14 cellular contexts compared by ENCODE assay signal in genomic region chr1:241482761-241483250, GRCh38. TPM values are rescaled to one million over a fixed set of nuclear protein-coding genes. Genes with fewer than 3 reads are reported as not detected.
DNase-seq lines count a peak whose midpoint lies in the region; ATAC-seq and TF ChIP-seq lines count a peak whose summit lies in the region.
"Had no signal": no experiment of that assay in that cellular context is flagged by ENCODE, and none has a peak within 500 bp of the region (broad histone marks: within the 10 kb centered on the region; RNA-seq: fewer than 3 reads in every experiment).

No MANE protein-coding gene starts in this region.

- peaks cover 0 to 13% (median 3%) of the 10 kb centered on the region in 5 donors for H3K27me3 Mint-ChIP-seq in naive thymus-derived CD4-positive, alpha-beta T cell
- H3K27me3 Mint-ChIP-seq in endodermal cell (ENCODE audit: insufficient read depth): no peaks in the 10 kb centered on the region
- H3K27me3 Mint-ChIP-seq: activated CD4-positive, alpha-beta T cell treated with anti-CD3 and anti-CD28 coated beads, Interleukin-2, amount 10 ng/mL, durations not matched to agents 24 days and 14 days had no signal

- H3K4me1 ChIP-seq in GM23248 (ENCODE audit: insufficient read depth) (peaks cover 39% of the 10 kb centered on the region), endodermal cell (ENCODE audit: control insufficient read depth, insufficient read depth, low read length) (no peaks in the 10 kb centered on the region)
- H3K4me1 ChIP-seq in naive thymus-derived CD4-positive, alpha-beta T cell (ENCODE audit: control insufficient read depth in 2 of 2, insufficient read depth in 2 of 2, low read length in 2 of 2): no peaks in the 10 kb centered on the region
- H3K4me1 ChIP-seq: upper lobe of right lung had no signal

- H3K4me3 ChIP-seq in AG04449 (ENCODE audit: low read depth, low read length): no peak overlapping the region
- peak overlapping the region; percentile 21 for H3K4me3 ChIP-seq in GM23248
- H3K4me3 ChIP-seq in naive thymus-derived CD4-positive, alpha-beta T cell (ENCODE audit: low read length): no peak overlapping the region
- no peak overlapping the region for H3K4me3 ChIP-seq in endodermal cell (ENCODE audit: low read length)
- H3K4me3 ChIP-seq: upper lobe of right lung had no signal

- H3K79me2 ChIP-seq in GM23248 (ENCODE audit: insufficient read depth): no peaks in the 10 kb centered on the region

- no peaks in the 10 kb centered on the region for H3K27me3 ChIP-seq in GM23248 (replicated peaks; ENCODE audit: insufficient read depth)
- no peaks in the 10 kb centered on the region for H3K27me3 ChIP-seq in naive thymus-derived CD4-positive, alpha-beta T cell (ENCODE audit: control insufficient read depth in 2 of 2, insufficient read depth in 2 of 2, low read length in 2 of 2)
- no peaks in the 10 kb centered on the region for H3K27me3 ChIP-seq in endodermal cell (ENCODE audit: control insufficient read depth, insufficient read depth, low read length, poor library complexity, severe bottlenecking)
- H3K27me3 ChIP-seq: upper lobe of right lung had no signal

- TF ChIP-seq CTCF in AG04449 (IDR thresholded peaks at IDR 0.05; ENCODE audit: insufficient read depth, low read length, missing control alignments) (no peak), endodermal cell (conservative IDR thresholded peaks at IDR 0.05) (no peak)

- intact Hi-C loops in naive thymus-derived CD4-positive, alpha-beta T cell (cut with micrococcal nuclease): loop anchor here in 1 of 2 donors (10.0 kb wide), 1 partner anchor 748 kb away; no protein-coding TSS in a partner anchor

- in situ Hi-C loops in GM23248 (cut with MboI): no loop called here

- H3K9me3 ChIP-seq in GM23248 (ENCODE audit: low read depth): no peaks in the 10 kb centered on the region
- no peaks in the 10 kb centered on the region for H3K9me3 ChIP-seq in naive thymus-derived CD4-positive, alpha-beta T cell (ENCODE audit: control insufficient read depth in 2 of 3, low read length in 3 of 3)
- H3K9me3 ChIP-seq in endodermal cell (ENCODE audit: control insufficient read depth, low read length): no peaks in the 10 kb centered on the region
- H3K9me3 ChIP-seq: upper lobe of right lung had no signal

- H3K9me3 Mint-ChIP-seq in naive thymus-derived CD4-positive, alpha-beta T cell: no peaks in the 10 kb centered on the region
- H3K9me3 Mint-ChIP-seq in endodermal cell: no peaks in the 10 kb centered on the region
- H3K9me3 Mint-ChIP-seq: activated CD4-positive, alpha-beta T cell treated with anti-CD3 and anti-CD28 coated beads, Interleukin-2, amount 10 ng/mL, durations not matched to agents 24 days and 14 days had no signal

- no peak overlapping the region for H2AFZ ChIP-seq in GM23248

- no peaks in the 10 kb centered on the region for H4K20me1 ChIP-seq in GM23248 (ENCODE audit: insufficient read depth)

- H3F3A ChIP-seq in GM23248 (ENCODE audit: insufficient read depth): peaks cover 31% of the 10 kb centered on the region

- H3K4me2 ChIP-seq in GM23248 (ENCODE audit: unreplicated experiment): peak overlapping the region; percentile 58

- H3K4me3 Mint-ChIP-seq in naive thymus-derived CD4-positive, alpha-beta T cell: no peak overlapping the region
- no peak overlapping the region for H3K4me3 Mint-ChIP-seq in endodermal cell
- H3K4me3 Mint-ChIP-seq: activated CD4-positive, alpha-beta T cell treated with anti-CD3 and anti-CD28 coated beads, Interleukin-2, amount 10 ng/mL, durations not matched to agents 24 days and 14 days had no signal

- DNase-seq in AG04449 (ENCODE audit: low read depth, low spot score) (peak; percentile 24), GM23248 (peak; percentile 86), SW480 (ENCODE audit: low spot score) (peak; percentile 49), glomerular visceral epithelial cell (ENCODE audit: extremely low spot score) (peak; percentile 59), endodermal cell (no peak)
- no peak for DNase-seq in naive thymus-derived CD4-positive, alpha-beta T cell
- DNase-seq: activated CD4-positive, alpha-beta T cell treated with anti-CD3 and anti-CD28 coated beads, Interleukin-2, amount 10 ng/mL, durations not matched to agents 24 days and 14 days; MM.1S; NCI-H446 treated with DMSO at 0.1 percent for 48 hours; upper lobe of right lung had no signal

- H3K9ac ChIP-seq in GM23248 (no peak overlapping the region), endodermal cell (ENCODE audit: extremely low read depth, low read length, poor library complexity, severe bottlenecking) (no peak overlapping the region)

- ATAC-seq in GM21717 (IDR thresholded peaks at IDR 0.05; ENCODE audit: unreplicated experiment) (no peak), GM21737 (IDR thresholded peaks at IDR 0.05; ENCODE audit: unreplicated experiment) (no peak)
- no peak for ATAC-seq in naive thymus-derived CD4-positive, alpha-beta T cell
- ATAC-seq: sciatic nerve, upper lobe of right lung had no signal

- H3K4me1 Mint-ChIP-seq in naive thymus-derived CD4-positive, alpha-beta T cell: peaks cover 0 to 2% (median 0%) of the 10 kb centered on the region in 7 donors
- H3K4me1 Mint-ChIP-seq in endodermal cell: peaks cover 1% of the 10 kb centered on the region
- H3K4me1 Mint-ChIP-seq: activated CD4-positive, alpha-beta T cell treated with anti-CD3 and anti-CD28 coated beads, Interleukin-2, amount 10 ng/mL, durations not matched to agents 24 days and 14 days had no signal

- H3K9me2 ChIP-seq in GM23248 (ENCODE audit: insufficient read depth): no peaks in the 10 kb centered on the region

- H3K36me3 ChIP-seq in GM23248 (ENCODE audit: low read depth) (no peaks in the 10 kb centered on the region), endodermal cell (ENCODE audit: control insufficient read depth, insufficient read depth, low read length) (no peaks in the 10 kb centered on the region)
- H3K36me3 ChIP-seq in naive thymus-derived CD4-positive, alpha-beta T cell (ENCODE audit: control insufficient read depth in 2 of 3, insufficient read depth in 3 of 3, low read length in 3 of 3): no peaks in the 10 kb centered on the region
- H3K36me3 ChIP-seq: upper lobe of right lung had no signal

- no peak overlapping the region for H3K27ac Mint-ChIP-seq in naive thymus-derived CD4-positive, alpha-beta T cell
- no peak overlapping the region for H3K27ac Mint-ChIP-seq in endodermal cell
- H3K27ac Mint-ChIP-seq: activated CD4-positive, alpha-beta T cell treated with anti-CD3 and anti-CD28 coated beads, Interleukin-2, amount 10 ng/mL, durations not matched to agents 24 days and 14 days had no signal

- WGBS in GM23248 (ENCODE audit: low coverage in 1 of 2, low lambda C conversion rate in 2 of 2, missing lambda C conversion rate in 2 of 2), 2 experiments: 0 to 5% methylated on average over 1 of the region's 1 CpG
- WGBS in endodermal cell (ENCODE audit: insufficient coverage in 1 of 2, insufficient read length in 1 of 2), 2 experiments: 67% methylated on average over 1 of the region's 1 CpG; no CpG with 5 or more reads in 1 of the 2 experiments

- CTCF ChIA-PET in AG04449 (lab: Yijun Ruan, JAX): no interaction called here
- CTCF ChIA-PET in naive thymus-derived CD4-positive, alpha-beta T cell (lab: Charles Lee): no interaction called here

- POLR2A ChIA-PET in AG04449 (lab: Yijun Ruan, JAX): interaction anchor here (0.7 kb wide), 1 partner anchor 826 kb away, joined by 5 read pairs; no protein-coding TSS in a partner anchor
- POLR2A ChIA-PET in naive thymus-derived CD4-positive, alpha-beta T cell (lab: Charles Lee): no interaction called here

- peaks cover 0 to 4% (median 0%) of the 10 kb centered on the region in 5 donors for H3K36me3 Mint-ChIP-seq in naive thymus-derived CD4-positive, alpha-beta T cell
- H3K36me3 Mint-ChIP-seq in endodermal cell (ENCODE audit: low read depth): no peaks in the 10 kb centered on the region

- H3K27ac ChIP-seq in GM23248 (peak overlapping the region; percentile 50), endodermal cell (ENCODE audit: low read depth, low read length) (no peak overlapping the region)
- H3K27ac ChIP-seq in naive thymus-derived CD4-positive, alpha-beta T cell (ENCODE audit: low read depth, low read length): no peak overlapping the region
- H3K27ac ChIP-seq: upper lobe of right lung had no signal

RNA-seq across cellular contexts. Expression of gene FH, which starts 36.7 kb away (rescaled TPM):
- 63.1 and 87.3 TPM in 2 replicates for total RNA-seq in GM23248 (2014; rRNA removed; shearing (Covaris generic))
- 71.7 and 74.5 TPM in 2 replicates for polyA plus RNA-seq in GM23248 (2016; fragmentation: Nextera tagmentation; extraction: Ambion mirVana)
- 10 to 100 TPM; 17.3 to 57.9 (median 21.8) TPM for total RNA-seq in naive thymus-derived CD4-positive, alpha-beta T cell
- polyA plus RNA-seq in naive thymus-derived CD4-positive, alpha-beta T cell: 10 to 100 TPM; 41.3 to 52.5 TPM
- 10 to 100 TPM; 65.5 to 66.7 TPM for total RNA-seq in endodermal cell
- polyA plus RNA-seq in endodermal cell (2013, experiment 1 of 2): 64.7 TPM
- 68.4 TPM for polyA plus RNA-seq in endodermal cell (2013, experiment 2 of 2)

RNA-seq across cellular contexts. Expression of gene KMO, which starts 49.4 kb away (rescaled TPM):
- not detected in 2 replicates for total RNA-seq in GM23248 (2014; rRNA removed; shearing (Covaris generic))
- polyA plus RNA-seq in GM23248 (2016; fragmentation: Nextera tagmentation; extraction: Ambion mirVana): not detected in 2 replicates
- 1 to 10 TPM in 1 of 5 experiments, under 1 TPM in 3, not detected in 1; 0.51 to 3.3 (median 0.82) TPM for total RNA-seq in naive thymus-derived CD4-positive, alpha-beta T cell
- polyA plus RNA-seq in naive thymus-derived CD4-positive, alpha-beta T cell: not detected
- not detected for total RNA-seq in endodermal cell
- not detected for polyA plus RNA-seq in endodermal cell (2013, experiment 1 of 2)
- polyA plus RNA-seq in endodermal cell (2013, experiment 2 of 2): not detected
- total RNA-seq: activated CD4-positive, alpha-beta T cell treated with anti-CD3 and anti-CD28 coated beads, Interleukin-2, amount 10 ng/mL, durations not matched to agents 24 days and 14 days; dermis microvascular lymphatic vessel endothelial cell had no signal

Comparison
In these comparisons a context has a peak if more than half of its experiments do, and no peak if none do; other contexts are left out.
1. DNase-seq: peak in AG04449 (single experiment), GM23248 (single experiment), SW480 (single experiment) and glomerular visceral epithelial cell (single experiment); none in naive thymus-derived CD4-positive, alpha-beta T cell (0 of 9) and endodermal cell (single experiment).